Comparison of ENCODE assay signal across 23 cellular contexts in the genomic region with DNA sequence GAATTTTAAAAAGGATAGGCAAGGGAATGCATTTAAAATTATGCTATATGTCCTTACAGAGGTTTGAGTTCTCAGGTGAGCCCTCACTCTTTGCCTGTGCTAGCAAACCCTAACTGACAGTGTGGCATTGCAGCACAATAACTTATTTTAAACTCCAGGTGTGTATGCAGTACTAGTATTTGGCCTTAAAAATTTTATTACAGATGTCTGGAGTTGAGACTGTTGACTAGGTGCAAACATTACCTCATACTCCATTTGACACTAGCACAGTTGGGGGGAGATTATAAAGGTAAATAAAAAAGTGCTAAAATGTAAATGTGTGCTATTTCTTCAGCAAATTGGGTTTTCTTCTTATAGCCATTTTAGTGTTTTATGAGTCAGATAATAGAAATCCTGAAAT.
"Had no signal": no experiment of that assay in that cellular context is flagged by ENCODE, and none has a peak within 500 bp of the region (broad histone marks: within the 10 kb centered on the region; RNA-seq: fewer than 3 reads in every experiment).

No MANE protein-coding gene starts in this region.

- H3K4me3 Mint-ChIP-seq: IgD-negative memory B cell, T-cell had no signal

- H3K4me1 Mint-ChIP-seq: IgD-negative memory B cell, T-cell had no signal

- DNase-seq: Kasumi-1; MM.1S; NCI-H1048; NCI-H1105; NCI-H1436 treated with DMSO at 0.1 percent for 48 hours; NCI-H187 treated with DMSO at 0.1 percent for 48 hours; NCI-H2029 treated with DMSO at 0.1 percent for 48 hours; NCI-H345; NCI-H446 treated with DMSO at 0.1 percent for 48 hours; NCI-H510A treated with DMSO at 0.1 percent for 48 hours; NCI-H526; NK-92 treated with Interleukin-12 subunit alpha and Interleukin-12 subunit beta, amount 100 ng/mL, for 24 hours; PC-3; SHP77; SK-N-SH; SW 1271; T-cell had no signal

- H3K36me3 Mint-ChIP-seq: IgD-negative memory B cell, T-cell had no signal

- H3K27me3 Mint-ChIP-seq: IgD-negative memory B cell, T-cell had no signal

- H3K27ac ChIP-seq: HL-60, KMS-11, RWPE1 had no signal

- H3K4me3 ChIP-seq: K562 had no signal

- H3K9me3 ChIP-seq: SK-N-SH had no signal

- ATAC-seq: K562, Panc1, PC-3, T-cell had no signal

- H3K27ac Mint-ChIP-seq: IgD-negative memory B cell, T-cell had no signal
